In the genomic region with DNA sequence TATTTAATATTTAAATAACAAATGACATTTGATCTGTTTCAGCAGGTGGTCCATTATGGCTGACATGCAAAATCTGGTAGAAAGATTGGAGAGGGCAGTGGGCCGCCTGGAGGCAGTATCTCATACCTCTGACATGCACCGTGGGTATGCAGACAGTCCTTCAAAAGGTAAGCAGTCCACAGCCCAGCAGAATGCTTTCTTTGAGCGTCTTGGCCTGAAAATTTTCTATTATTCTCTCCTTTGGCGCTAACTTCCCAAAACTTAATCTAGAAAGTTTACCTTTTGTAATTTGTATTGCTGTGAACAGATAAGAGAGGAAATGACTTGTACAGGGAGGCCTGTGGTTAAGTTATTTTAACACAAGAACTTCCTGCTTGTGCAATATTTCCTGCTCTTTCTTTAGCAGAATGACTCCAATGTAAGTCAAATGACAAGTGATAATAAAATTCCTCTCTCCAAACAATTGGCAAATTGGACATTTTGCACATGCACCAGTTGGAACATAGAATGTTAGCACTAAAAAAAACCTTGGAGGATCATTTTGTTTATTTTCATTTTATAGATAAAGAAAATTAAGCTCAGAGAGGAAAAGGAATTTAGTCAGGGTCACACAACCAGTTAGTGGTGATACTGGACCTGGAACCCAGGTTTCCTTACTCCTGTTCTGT, we compare ENCODE assay signal across 8 cellular contexts. TPM values are rescaled to one million over a fixed set of nuclear protein-coding genes. Genes with fewer than 3 reads are reported as not detected.
DNase-seq lines count a peak whose midpoint lies in the region; ATAC-seq and TF ChIP-seq lines count a peak whose summit lies in the region.

No MANE protein-coding gene starts in this region.

- no peaks in the 10 kb centered on the region for H3K27me3 ChIP-seq in CD8-positive, alpha-beta T cell (ENCODE audit: insufficient read depth, low read length)
- H3K27me3 ChIP-seq in SJCRH30 = no peaks in the 10 kb centered on the region
- H3K27me3 ChIP-seq in trophoblast cell (ENCODE audit: insufficient read depth, low read length) = no peaks in the 10 kb centered on the region
- H3K27me3 ChIP-seq in SK-N-SH (ENCODE audit: insufficient read depth) = no peaks in the 10 kb centered on the region

- H3K79me1 ChIP-seq in trophoblast cell (ENCODE audit: low read length) = no peaks in the 10 kb centered on the region

- H4K12ac ChIP-seq in trophoblast cell (ENCODE audit: low read depth, low read length) = no peak overlapping the region

- intact Hi-C loops in CD8-positive, alpha-beta T cell (cut with DNase I, micrococcal nuclease) = loop anchor here (1.0 to 5.0 kb wide), 3 partner anchors 17 to 38 kb away; partner anchors contain the start of genes CAP1 (in 1 of the 2) and PPT1 (in 1 of the 2)

- peaks cover 88% of the 10 kb centered on the region for H3K4me1 ChIP-seq in CD8-positive, alpha-beta T cell (ENCODE audit: insufficient read depth, low read length)
- H3K4me1 ChIP-seq in SJCRH30 (peaks cover 8% of the 10 kb centered on the region; the same call in 1 of the 2 replicates), trophoblast cell (ENCODE audit: control insufficient read depth in 1 of 2, insufficient read depth in 2 of 2, low read length in 2 of 2) (peaks cover 0 to 2% of the 10 kb centered on the region in 2 experiments), SK-N-SH (ENCODE audit: control insufficient read depth in 1 of 2, insufficient read depth in 2 of 2, low read depth in 1 of 2, low read length in 1 of 2) (peaks cover 0 to 26% of the 10 kb centered on the region in 2 experiments; a peak in 3 of 4 replicates)

- no peak overlapping the region for H2BK12ac ChIP-seq in trophoblast cell (ENCODE audit: low read length)

- peak overlapping the region; percentile 36 for H3K27ac ChIP-seq in CD8-positive, alpha-beta T cell (ENCODE audit: low read depth, low read length)
- H3K27ac ChIP-seq in SJCRH30 (no peak overlapping the region), epithelial cell of prostate (peak overlapping the region; percentile 94), trophoblast cell (ENCODE audit: low read depth, low read length) (no peak overlapping the region), SK-N-SH (ENCODE audit: low read depth in 2 of 2, low read length in 1 of 2) (peak overlapping the region in 1 of 2 experiments; percentile 15; a peak in 1 of 4 replicates)

- DNase-seq in CD8-positive, alpha-beta T cell = peak in 1 of 7 experiments; percentile 50
- DNase-seq in HCEC 1CT (peak; percentile 79), SJCRH30 (peak; percentile 11 to 48), epithelial cell of prostate (ENCODE audit: low read depth, low spot score) (no peak), trophoblast cell (peak; percentile 56 to 65), DMS79 treated with DMSO at 0.1 percent for 48 hours (lab: John Stamatoyannopoulos, UW) (no peak), SK-N-SH (no peak)

- no peak overlapping the region for H3K14ac ChIP-seq in trophoblast cell (ENCODE audit: low read length)

- peaks cover 70% of the 10 kb centered on the region for H4K20me1 ChIP-seq in SK-N-SH (ENCODE audit: insufficient read depth)

- H2AFZ ChIP-seq in trophoblast cell (ENCODE audit: insufficient read depth, low read length, poor library complexity) = no peak overlapping the region
- no peak overlapping the region for H2AFZ ChIP-seq in SK-N-SH (ENCODE audit: low read depth)

- no peak overlapping the region for H3K18ac ChIP-seq in trophoblast cell (ENCODE audit: low read length)

- H3K4me1 Mint-ChIP-seq in CD8-positive, alpha-beta T cell (ENCODE audit: low read depth) = peaks cover 92% of the 10 kb centered on the region

- no peak overlapping the region for H2BK120ac ChIP-seq in trophoblast cell (ENCODE audit: insufficient read depth, low read length, poor library complexity)

- WGBS in trophoblast cell (ENCODE audit: extremely low coverage, insufficient coverage, insufficient read length) = no CpG with 5 or more reads among the region's 4 CpGs
- 90% methylated on average over 4 of the region's 4 CpGs for WGBS in SK-N-SH (ENCODE audit: low lambda C conversion rate)

- H4K91ac ChIP-seq in trophoblast cell (ENCODE audit: low read depth, low read length) = no peak overlapping the region

- H3K36me3 ChIP-seq in CD8-positive, alpha-beta T cell (ENCODE audit: insufficient read depth, low read length) = peaks cover 33% of the 10 kb centered on the region
- H3K36me3 ChIP-seq in SJCRH30 = peaks cover 86% of the 10 kb centered on the region
- H3K36me3 ChIP-seq in trophoblast cell (ENCODE audit: control insufficient read depth in 1 of 2, insufficient read depth in 2 of 2, low read length in 2 of 2) = peaks cover 13 to 46% of the 10 kb centered on the region in 2 experiments
- H3K36me3 ChIP-seq in SK-N-SH (replicated peaks in 1 of 2; ENCODE audit: control insufficient read depth in 1 of 2, insufficient read depth in 2 of 2, low read length in 1 of 2) = peaks cover 57 to 67% of the 10 kb centered on the region in 2 experiments

- H3K4me2 ChIP-seq in trophoblast cell (ENCODE audit: low read length) (no peak overlapping the region), SK-N-SH (no peak overlapping the region)

- peak; percentile 74 for ATAC-seq in CD8-positive, alpha-beta T cell
- no peak for ATAC-seq in GM21367 (IDR thresholded peaks at IDR 0.05; ENCODE audit: unreplicated experiment)

- H2AK5ac ChIP-seq in trophoblast cell (ENCODE audit: low read length) = no peak overlapping the region

- TF ChIP-seq CTCF in CD8-positive, alpha-beta T cell (IDR thresholded peaks at IDR 0.05) = no peak
- TF ChIP-seq CTCF in SK-N-SH (IDR thresholded peaks at IDR 0.05) = no peak

- no peaks in the 10 kb centered on the region for H3K9me3 Mint-ChIP-seq in CD8-positive, alpha-beta T cell

- H3K23ac ChIP-seq in trophoblast cell (ENCODE audit: low read length) = no peak overlapping the region

- H3F3A ChIP-seq in SK-N-SH (replicated peaks; ENCODE audit: insufficient read depth) = peaks cover 25% of the 10 kb centered on the region

- no peaks in the 10 kb centered on the region for H3K27me3 Mint-ChIP-seq in CD8-positive, alpha-beta T cell (ENCODE audit: low read depth)

- H4K8ac ChIP-seq in trophoblast cell (ENCODE audit: low read depth, low read length) = no peak overlapping the region

- no peaks in the 10 kb centered on the region for H3K9me3 ChIP-seq in CD8-positive, alpha-beta T cell (ENCODE audit: low read length)
- H3K9me3 ChIP-seq in SJCRH30 (replicated peaks) (no peaks in the 10 kb centered on the region), trophoblast cell (ENCODE audit: insufficient read depth, low read depth, low read length) (no peaks in the 10 kb centered on the region), SK-N-SH (no peaks in the 10 kb centered on the region)

- TF ChIP-seq RAD21 in SK-N-SH (IDR thresholded peaks at IDR 0.05; ENCODE audit: low read length) = no peak

- peak overlapping the region; percentile 79 for H3K4me3 Mint-ChIP-seq in CD8-positive, alpha-beta T cell

- POLR2A ChIA-PET in CD8-positive, alpha-beta T cell (lab: Charles Lee) = interaction anchor here (0.6 to 6.2 kb wide), 8 partner anchors 10 to 327 kb away, joined by 3 to 68 read pairs (median 7); partner anchors contain the start of gene CAP1
- POLR2A ChIA-PET in SK-N-SH (lab: Yijun Ruan, JAX) = no interaction called here

- CTCF ChIA-PET in CD8-positive, alpha-beta T cell (lab: Charles Lee) = interaction anchor here (0.6 to 4.4 kb wide), 8 partner anchors 12 to 279 kb away, joined by 3 to 24 read pairs (median 4); no protein-coding TSS in a partner anchor
- CTCF ChIA-PET in SK-N-SH (lab: Yijun Ruan, JAX) = interaction anchor here (0.8 to 1.3 kb wide), 3 partner anchors 18 to 84 kb away, joined by 3 to 5 read pairs (median 4); no protein-coding TSS in a partner anchor

- peak overlapping the region; percentile 81 for H3K27ac Mint-ChIP-seq in CD8-positive, alpha-beta T cell

- no peak for TF ChIP-seq EP300 in SK-N-SH (IDR thresholded peaks at IDR 0.05; ENCODE audit: borderline replicate concordance in 1 of 2, low read depth in 1 of 2, low read length in 1 of 2)

- peaks cover 80% of the 10 kb centered on the region for H3K36me3 Mint-ChIP-seq in CD8-positive, alpha-beta T cell

- H3K4me3 ChIP-seq in CD8-positive, alpha-beta T cell (ENCODE audit: low read depth, low read length) = peak overlapping the region; percentile 18
- H3K4me3 ChIP-seq in SJCRH30 (no peak overlapping the region), trophoblast cell (ENCODE audit: low read depth, low read length) (no peak overlapping the region), SK-N-SH (ENCODE audit: low read depth in 2 of 2, low read length in 1 of 2) (no peak overlapping the region)

- no peak overlapping the region for H3K4ac ChIP-seq in trophoblast cell (ENCODE audit: low read depth, low read length)

- H3K79me2 ChIP-seq in trophoblast cell (ENCODE audit: control insufficient read depth, insufficient read depth, low read length, poor library complexity) (peaks cover 3% of the 10 kb centered on the region), SK-N-SH (ENCODE audit: insufficient read depth) (peaks cover 96% of the 10 kb centered on the region)

- no peak overlapping the region for H2BK5ac ChIP-seq in trophoblast cell (ENCODE audit: low read depth, low read length, poor library complexity)

- H3K9ac ChIP-seq in trophoblast cell (ENCODE audit: low read length) = no peak overlapping the region
- no peak overlapping the region for H3K9ac ChIP-seq in SK-N-SH

- H3K9me2 ChIP-seq in SK-N-SH = no peaks in the 10 kb centered on the region

TF ChIP-seq in SK-N-SH, 30 proteins besides CTCF, POLR2A, EP300 and RAD21 (continues in another document):
- no peak for TF ChIP-seq TEAD4 (IDR thresholded peaks at IDR 0.05; ENCODE audit: borderline replicate concordance, insufficient read depth)

RNA-seq across cellular contexts. Expression of gene CAP1, which starts 18.9 kb away (rescaled TPM):
- 100 to 1,000 TPM; 123 to 126 TPM for total RNA-seq in CD8-positive, alpha-beta T cell
- 254 and 279 TPM in 2 replicates for total RNA-seq in SJCRH30 (2014; rRNA removed; shearing (Covaris generic))
- 402 and 406 TPM in 2 replicates for polyA plus RNA-seq in trophoblast cell (2013)
- 244 and 330 TPM in 2 replicates for polyA plus RNA-seq in SK-N-SH (2012; rRNA removed)
- polyA plus RNA-seq in SK-N-SH (2012; cell fraction: cytosol; rRNA removed) = 301 and 309 TPM in 2 replicates
- polyA plus RNA-seq in SK-N-SH (2012; cell fraction: nucleus; rRNA removed) = 130 and 274 TPM in 2 replicates

RNA-seq across cellular contexts. Expression of gene PPT1, which starts 37.6 kb away (rescaled TPM):
- total RNA-seq in CD8-positive, alpha-beta T cell = 10 to 100 TPM; 32.2 to 34.2 TPM
- total RNA-seq in SJCRH30 (2014; rRNA removed; shearing (Covaris generic)) = 128 and 129 TPM in 2 replicates
- 65.0 and 65.2 TPM in 2 replicates for polyA plus RNA-seq in trophoblast cell (2013)
- polyA plus RNA-seq in SK-N-SH (2012; rRNA removed) = 26.0 and 37.6 TPM in 2 replicates
- polyA plus RNA-seq in SK-N-SH (2012; cell fraction: cytosol; rRNA removed) = 37.4 and 38.5 TPM in 2 replicates
- 11.1 and 21.7 TPM in 2 replicates for polyA plus RNA-seq in SK-N-SH (2012; cell fraction: nucleus; rRNA removed)

Comparison
In these comparisons a context has a peak if more than half of its experiments do, and no peak if none do; other contexts are left out.
1. DNase-seq: peak in HCEC 1CT (single experiment), SJCRH30 (2 of 2) and trophoblast cell (2 of 2); none in epithelial cell of prostate (single experiment), DMS79 treated with DMSO at 0.1 percent for 48 hours (single experiment) and SK-N-SH (single experiment).
2. H3K27ac ChIP-seq: peak in CD8-positive, alpha-beta T cell (single experiment) and epithelial cell of prostate (single experiment); none in SJCRH30 (single experiment) and trophoblast cell (single experiment).